Comparison of ENCODE assay signal across 31 cellular contexts in genomic region chr20:62963614-62964397, GRCh38. TPM values are rescaled to one million over a fixed set of nuclear protein-coding genes. Genes with fewer than 3 reads are reported as not detected.
"Had no signal": no experiment of that assay in that cellular context is flagged by ENCODE, and none has a peak within 500 bp of the region (broad histone marks: within the 10 kb centered on the region; RNA-seq: fewer than 3 reads in every experiment).

No MANE protein-coding gene starts in this region.

- FAIRE-seq: endothelial cell of umbilical vein, pancreas had no signal

- H3K4me1 ChIP-seq: esophagus muscularis mucosa, heart right ventricle, pancreas, sigmoid colon, tibial nerve, upper lobe of left lung, uterus had no signal

- H3K36me3 ChIP-seq: pancreas, thoracic aorta, uterus had no signal

- ATAC-seq: heart right ventricle; natural killer cell; pancreas; stimulated activated naive B cell treated with anti-CD40 and anti-IgM and Interleukin-4, amounts not matched to agents 10 μg/mL and 1 μg/mL and 100 μg/mL, for 72 hours had no signal

- H3K27ac ChIP-seq: coronary artery, esophagus muscularis mucosa, heart right ventricle, neutrophil, pancreas, sigmoid colon, thoracic aorta, tibial nerve, upper lobe of left lung, uterus had no signal

- DNase-seq: dermis blood vessel endothelial cell; effector memory CD4-positive, alpha-beta T cell; foreskin melanocyte; glutamatergic neuron; heart right ventricle; hippocampal formation; immature natural killer cell; islet precursor cell; kidney glomerular epithelial cell; natural killer cell; sigmoid colon; stimulated activated naive B cell treated with anti-CD40 and anti-IgM and Interleukin-4, amounts not matched to agents 10 μg/mL and 1 μg/mL and 100 μg/mL, for 72 hours; uterus had no signal

- H3K4me3 ChIP-seq: coronary artery, esophagus muscularis mucosa, heart right ventricle, lung, pancreas, sigmoid colon, thoracic aorta, tibial nerve, upper lobe of left lung, uterus had no signal

- H3K9me3 ChIP-seq: esophagus muscularis mucosa, heart right ventricle, neutrophil, pancreas, sigmoid colon, thoracic aorta, tibial nerve, upper lobe of left lung, uterus had no signal

- H3K27me3 ChIP-seq: pancreas, sigmoid colon, tibial nerve, upper lobe of left lung, uterus had no signal

RNA-seq across cellular contexts. Expression of gene SLC17A9, which starts 11.3 kb away (rescaled TPM):
- total RNA-seq: skeletal muscle tissue had no signal
- polyA plus RNA-seq: neural cell had no signal

RNA-seq across cellular contexts. Expression of gene BHLHE23, which starts 43.0 kb away (rescaled TPM):
- total RNA-seq: dermis blood vessel endothelial cell, endothelial cell of umbilical vein, epithelial cell of proximal tubule, esophagus muscularis mucosa, fibroblast of lung, heart right ventricle, liver, lung, mononuclear cell, natural killer cell, omental fat pad, pancreas, posterior vena cava, pulmonary artery endothelial cell, sigmoid colon, skeletal muscle tissue, thoracic aorta, tibial nerve, upper lobe of left lung, uterus had no signal
- polyA plus RNA-seq: endothelial cell of umbilical vein, fibroblast of lung, immature natural killer cell, liver, lung, neural cell, pancreas, sigmoid colon had no signal
